ENCODE assay signal across 28 cellular contexts in the genomic region with DNA sequence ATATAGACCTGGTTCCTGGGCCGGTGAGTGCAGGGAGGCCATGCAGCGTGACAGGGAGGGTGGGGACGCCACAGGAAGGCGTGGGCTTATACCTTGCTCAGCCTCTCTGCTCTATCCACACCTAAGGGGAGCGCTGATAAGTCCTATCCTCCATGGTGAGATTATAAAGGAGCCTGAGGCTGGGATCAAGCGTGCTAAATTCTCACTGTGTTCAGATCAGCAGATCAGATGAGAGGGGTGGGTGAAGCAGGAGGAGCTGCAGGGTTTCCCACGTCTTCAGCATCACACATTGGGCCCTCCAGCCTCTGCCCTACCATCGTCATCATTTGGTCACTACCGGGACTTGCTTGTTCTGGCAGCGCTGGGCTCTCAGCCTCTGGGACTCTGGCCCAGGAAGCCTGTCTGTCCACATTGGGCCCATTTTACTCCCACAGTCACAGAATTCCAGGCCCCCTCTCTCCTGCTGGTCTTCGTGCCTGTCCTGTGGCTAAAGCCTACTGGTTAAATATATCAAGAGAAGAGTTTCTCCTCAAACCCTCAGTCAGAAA. TPM values are rescaled to one million over a fixed set of nuclear protein-coding genes. Genes with fewer than 3 reads are reported as not detected.
"Had no signal": no experiment of that assay in that cellular context is flagged by ENCODE, and none has a peak within 500 bp of the region (broad histone marks: within the 10 kb centered on the region; RNA-seq: fewer than 3 reads in every experiment).

No MANE protein-coding gene starts in this region.

- DNase-seq: activated CD4-positive, alpha-beta T cell treated with anti-CD3 and anti-CD28 coated beads for 48 hours; activated CD4-positive, alpha-beta T cell treated with anti-CD3 and anti-CD28 coated beads, Interleukin-2, amount 50 U/mL, for 4 hours; activated CD4-positive, CD25-positive, alpha-beta regulatory T cell treated with anti-CD3 and anti-CD28 coated beads, Interleukin-2, amount 50 U/mL, for 72 hours; activated CD8-positive, alpha-beta memory T cell treated with anti-CD3 and anti-CD28 coated beads, Interleukin-2, amount 50 U/mL, for 48 hours; activated CD8-positive, alpha-beta T cell treated with anti-CD3 and anti-CD28 coated beads, Interleukin-2, amount 10 ng/mL, durations not matched to agents 7 days and 5 days; activated naive CD4-positive, alpha-beta T cell treated with anti-CD3 and anti-CD28 coated beads, Interleukin-2, amount 50 U/mL, for 16 hours; activated naive CD8-positive, alpha-beta T cell treated with anti-CD3 and anti-CD28 coated beads, Interleukin-2, amount 10 ng/mL, durations not matched to agents 7 days and 5 days; activated T-cell treated with anti-CD3 and anti-CD28 coated beads, Interleukin-2, amount 50 U/mL, for 1 hour; anterior cingulate cortex; MM.1S; NCI-H1105; NCI-H1436; NCI-H1694 treated with DMSO at 0.1 percent for 48 hours; NCI-H2029 treated with DMSO at 0.1 percent for 48 hours; NCI-H345; NCI-H510A; NCI-H69; NK-92 treated with Interleukin-12 subunit alpha and Interleukin-12 subunit beta, amount 100 ng/mL, for 24 hours; OCI-M1; Right ventricle myocardium superior; SJCRH30; T-helper 17 cell; T-helper 9 cell had no signal

- H3K4me1 ChIP-seq: adrenal gland, SJCRH30 had no signal

- H3K27me3 ChIP-seq: adrenal gland, SJCRH30 had no signal

- H3K4me1 Mint-ChIP-seq: activated naive CD8-positive, alpha-beta T cell treated with anti-CD3 and anti-CD28 coated beads, Interleukin-2, amount 10 ng/mL, durations not matched to agents 7 days and 5 days; T-helper 17 cell had no signal

- H3K4me2 ChIP-seq: SK-N-SH had no signal

- H3K4me3 Mint-ChIP-seq: activated CD8-positive, alpha-beta T cell treated with anti-CD3 and anti-CD28 coated beads, Interleukin-2, amount 10 ng/mL, durations not matched to agents 7 days and 5 days; activated naive CD8-positive, alpha-beta T cell treated with anti-CD3 and anti-CD28 coated beads, Interleukin-2, amount 10 ng/mL, durations not matched to agents 7 days and 5 days; T-helper 17 cell; WTC11 had no signal

- H3K27ac ChIP-seq: adrenal gland, RWPE1, SJCRH30 had no signal

- H3K9me3 ChIP-seq: adrenal gland, SJCRH30, SK-N-SH had no signal

- H3K4me3 ChIP-seq: adrenal gland, SJCRH30 had no signal

- H3K27me3 Mint-ChIP-seq: activated naive CD8-positive, alpha-beta T cell treated with anti-CD3 and anti-CD28 coated beads, Interleukin-2, amount 10 ng/mL, durations not matched to agents 7 days and 5 days; T-helper 17 cell had no signal

- ATAC-seq: activated CD8-positive, alpha-beta T cell treated with anti-CD3 and anti-CD28 coated beads, Interleukin-2, amount 10 ng/mL, durations not matched to agents 7 days and 5 days; Panc1; T-helper 17 cell; WTC11 had no signal

- H3K36me3 Mint-ChIP-seq: activated naive CD8-positive, alpha-beta T cell treated with anti-CD3 and anti-CD28 coated beads, Interleukin-2, amount 10 ng/mL, durations not matched to agents 7 days and 5 days; WTC11 had no signal

- H3K36me3 ChIP-seq: adrenal gland, SJCRH30 had no signal

- H3K27ac Mint-ChIP-seq: activated CD8-positive, alpha-beta T cell treated with anti-CD3 and anti-CD28 coated beads, Interleukin-2, amount 10 ng/mL, durations not matched to agents 7 days and 5 days; activated naive CD8-positive, alpha-beta T cell treated with anti-CD3 and anti-CD28 coated beads, Interleukin-2, amount 10 ng/mL, durations not matched to agents 7 days and 5 days; T-helper 17 cell; WTC11 had no signal

RNA-seq across cellular contexts. Expression of a gene that starts 29.1 kb away (rescaled TPM):
- total RNA-seq: activated CD8-positive, alpha-beta T cell treated with anti-CD3 and anti-CD28 coated beads, Interleukin-2, amount 10 ng/mL, durations not matched to agents 7 days and 5 days; activated naive CD8-positive, alpha-beta T cell treated with anti-CD3 and anti-CD28 coated beads, Interleukin-2, amount 10 ng/mL, durations not matched to agents 7 days and 5 days had no signal
